In genomic region chr3:170486398-170486797, GRCh38 we compare ENCODE assay signal across 26 cellular contexts.
"Had no signal": no experiment of that assay in that cellular context is flagged by ENCODE, and none has a peak within 500 bp of the region (broad histone marks: within the 10 kb centered on the region; RNA-seq: fewer than 3 reads in every experiment).

No MANE protein-coding gene starts in this region.

- ATAC-seq: effector memory CD8-positive, alpha-beta T cell; heart right ventricle; left colon; left ventricle myocardium superior; lower lobe of right lung; naive thymus-derived CD8-positive, alpha-beta T cell; psoas muscle; right cardiac atrium; stimulated activated memory B cell treated with anti-CD40 and anti-IgM and Interleukin-4, amounts not matched to agents 10 μg/mL and 1 μg/mL and 100 μg/mL, for 72 hours; stimulated activated naive CD8-positive, alpha-beta T cell treated with anti-CD3 and anti-CD28 coated beads, Interleukin-15, Interleukin-2, amounts not matched to agents 100 U/mL and 50 U/mL, for 24 hours; upper lobe of right lung had no signal

- H3K9me3 ChIP-seq: esophagus squamous epithelium, heart right ventricle, lower lobe of right lung, ovary, psoas muscle, spleen, transverse colon, upper lobe of right lung, uterus had no signal

- H3K4me3 ChIP-seq: coronary artery, esophagus squamous epithelium, heart right ventricle, lower lobe of right lung, ovary, psoas muscle, skin epidermis, spleen, transverse colon, upper lobe of right lung, uterus had no signal

- H3K27me3 ChIP-seq: ovary, transverse colon, upper lobe of right lung, uterus had no signal

- FAIRE-seq: endometrium, islet of Langerhans had no signal

- DNase-seq: dermis blood vessel endothelial cell; effector memory CD8-positive, alpha-beta T cell; erythroblast; esophagus squamous epithelium; foreskin melanocyte; glutamatergic neuron; heart right ventricle; left colon; left ventricle myocardium superior; lower lobe of right lung; naive thymus-derived CD8-positive, alpha-beta T cell; nephron progenitor cell; ovary; psoas muscle; right cardiac atrium; spleen; stimulated activated CD4-positive, alpha-beta T cell treated with anti-CD3 and anti-CD28 coated beads, Interleukin-4, amount 100 ng/mL, for 4 hours; stimulated activated naive CD8-positive, alpha-beta T cell treated with anti-CD3 and anti-CD28 coated beads, Interleukin-15, Interleukin-2, amounts not matched to agents 100 U/mL and 50 U/mL, for 24 hours; transverse colon; upper lobe of right lung; uterus had no signal

- H3K36me3 ChIP-seq: esophagus squamous epithelium, heart right ventricle, lower lobe of right lung, ovary, spleen, transverse colon, upper lobe of right lung, uterus had no signal

- H3K27ac ChIP-seq: coronary artery, esophagus squamous epithelium, heart right ventricle, lower lobe of right lung, ovary, psoas muscle, skin epidermis, spleen, transverse colon, upper lobe of right lung, uterus had no signal

- H3K4me1 ChIP-seq: esophagus squamous epithelium, heart right ventricle, lower lobe of right lung, psoas muscle, spleen, transverse colon, upper lobe of right lung, uterus had no signal
